ENCODE assay signal across 9 cellular contexts in genomic region chr14:85534435-85534834, GRCh38. TPM values are rescaled to one million over a fixed set of nuclear protein-coding genes. Genes with fewer than 3 reads are reported as not detected.
DNase-seq lines count a peak whose midpoint lies in the region; ATAC-seq and TF ChIP-seq lines count a peak whose summit lies in the region.
"Had no signal": no experiment of that assay in that cellular context is flagged by ENCODE, and none has a peak within 500 bp of the region (broad histone marks: within the 10 kb centered on the region; RNA-seq: fewer than 3 reads in every experiment).

No MANE protein-coding gene starts in this region.

- H3K36me3 ChIP-seq in skeletal muscle satellite cell (ENCODE audit: insufficient read depth, low read length): no peaks in the 10 kb centered on the region

- H3K9ac ChIP-seq in skeletal muscle satellite cell (ENCODE audit: low read depth, low read length): peak overlapping the region; percentile 90

- ATAC-seq in GM19035 (IDR thresholded peaks at IDR 0.05; ENCODE audit: unreplicated experiment): no peak

- peak overlapping the region; percentile 98 for H3K4me2 ChIP-seq in skeletal muscle satellite cell (ENCODE audit: low read length)

- no peak for TF ChIP-seq CTCF in astrocyte of the cerebellum (IDR thresholded peaks at IDR 0.05; ENCODE audit: low read depth, low read length, missing control alignments)

- peaks cover 28% of the 10 kb centered on the region for H3K4me1 ChIP-seq in skeletal muscle satellite cell (ENCODE audit: control insufficient read depth, insufficient read depth, low read length)

- DNase-seq in HT1080 (ENCODE audit: low read depth): peak; percentile 20
- no peak for DNase-seq in astrocyte of the cerebellum (ENCODE audit: low read depth)
- DNase-seq in NCI-H2081 (lab: John Stamatoyannopoulos, UW): no peak
- no peak for DNase-seq in NCI-H2029 treated with DMSO at 0.1 percent for 48 hours (lab: John Stamatoyannopoulos, UW)
- DNase-seq in T1000 (lab: John Stamatoyannopoulos, UW): no peak
- DNase-seq: activated naive CD4-positive, alpha-beta T cell treated with Interleukin-2 at 50 U/mL for 16 hours had no signal

- no peaks in the 10 kb centered on the region for H3K27me3 ChIP-seq in skeletal muscle satellite cell (ENCODE audit: control insufficient read depth, insufficient read depth, low read length)

- H3K9me3 ChIP-seq in skeletal muscle satellite cell (replicated peaks; ENCODE audit: low read length): no peaks in the 10 kb centered on the region

- H3K4me3 ChIP-seq in astrocyte of the cerebellum (ENCODE audit: low read depth, low read length) (peak overlapping the region; percentile 73), iPS-11a (ENCODE audit: low read depth, low read length) (peak overlapping the region; percentile 72), skeletal muscle satellite cell (ENCODE audit: low read length) (peak overlapping the region; percentile 75)

- in situ Hi-C loops in astrocyte of the cerebellum (cut with HindIII; ENCODE audit: low sequenced_read_pairs): no loop called here

RNA-seq across cellular contexts. Expression of gene FLRT2, which starts 4.5 kb away (rescaled TPM):
- total RNA-seq in HT1080 (2014; rRNA removed; shearing (Covaris generic)): 6.7 and 7.2 TPM in 2 replicates
- 0.78 and 0.84 TPM in 2 replicates for polyA plus RNA-seq in HT1080 (2015; cell fraction: cytosol; rRNA removed)
- polyA plus RNA-seq in HT1080 (2015; cell fraction: nucleus; rRNA removed): 8.0 and 9.4 TPM in 2 replicates
- total RNA-seq in skeletal muscle satellite cell (2012; rRNA removed): 10.7 and 29.7 TPM in 2 replicates
